Comparison of ENCODE assay signal across 8 cellular contexts in genomic region chr14:32254952-32255679, GRCh38. TPM values are rescaled to one million over a fixed set of nuclear protein-coding genes. Genes with fewer than 3 reads are reported as not detected.
DNase-seq lines count a peak whose midpoint lies in the region; ATAC-seq and TF ChIP-seq lines count a peak whose summit lies in the region.

No MANE protein-coding gene starts in this region.

- H3K36me3 Mint-ChIP-seq in Calu3 (ENCODE audit: insufficient read depth, unreplicated experiment): no peaks in the 10 kb centered on the region
- no peaks in the 10 kb centered on the region for H3K36me3 Mint-ChIP-seq in activated naive CD8-positive, alpha-beta T cell treated with anti-CD3 and anti-CD28 coated beads, Interleukin-2, amount 10 ng/mL, durations not matched to agents 7 days and 5 days

- ATAC-seq in GM21423 (IDR thresholded peaks at IDR 0.05; ENCODE audit: unreplicated experiment) (peak; percentile 37), Right ventricle myocardium superior (ENCODE audit: poor library complexity) (peak; percentile 90), aorta (ENCODE audit: low FRiP score) (peak; percentile 93)
- peak; percentile 44 for ATAC-seq in activated naive CD8-positive, alpha-beta T cell treated with anti-CD3 and anti-CD28 coated beads, Interleukin-2, amount 10 ng/mL, durations not matched to agents 7 days and 5 days (ENCODE audit: low read depth)

- H3K27me3 ChIP-seq in KMS-11 (ENCODE audit: insufficient read depth, low read depth): no peaks in the 10 kb centered on the region
- H3K27me3 ChIP-seq in aorta (ENCODE audit: control insufficient read depth in 1 of 2, insufficient read depth in 2 of 2, low read length in 1 of 2): no peaks in the 10 kb centered on the region

- H3K79me2 ChIP-seq in KMS-11 (ENCODE audit: insufficient read depth, low read depth): no peaks in the 10 kb centered on the region

- no peaks in the 10 kb centered on the region for H3K27me3 Mint-ChIP-seq in Calu3 (ENCODE audit: unreplicated experiment)
- no peaks in the 10 kb centered on the region for H3K27me3 Mint-ChIP-seq in activated naive CD8-positive, alpha-beta T cell treated with anti-CD3 and anti-CD28 coated beads, Interleukin-2, amount 10 ng/mL, durations not matched to agents 7 days and 5 days

- TF ChIP-seq CTCF in Calu3 (IDR thresholded peaks at IDR 0.05; ENCODE audit: unreplicated experiment) (peak; percentile 32), KMS-11 (conservative IDR thresholded peaks at IDR 0.05; ENCODE audit: low read depth, low read length) (peak; percentile 72)

- H3K4me3 ChIP-seq in KMS-11 (IDR thresholded peaks at IDR 0.05; ENCODE audit: insufficient read depth, low read depth, low read length) (no peak overlapping the region), aorta (ENCODE audit: low read length in 2 of 2) (no peak overlapping the region)

- no peaks in the 10 kb centered on the region for H3K9me3 Mint-ChIP-seq in Calu3 (ENCODE audit: low read depth, unreplicated experiment)
- H3K9me3 Mint-ChIP-seq in activated naive CD8-positive, alpha-beta T cell treated with anti-CD3 and anti-CD28 coated beads, Interleukin-2, amount 10 ng/mL, durations not matched to agents 7 days and 5 days: no peaks in the 10 kb centered on the region

- peaks cover 44% of the 10 kb centered on the region for H3K4me1 ChIP-seq in KMS-11 (ENCODE audit: low read depth, poor library complexity, severe bottlenecking)
- H3K4me1 ChIP-seq in aorta (ENCODE audit: control insufficient read depth in 1 of 2, insufficient read depth in 2 of 2, low read length in 2 of 2): no peaks in the 10 kb centered on the region

- H3K9ac ChIP-seq in KMS-11: no peak overlapping the region

- no peaks in the 10 kb centered on the region for H4K20me1 ChIP-seq in KMS-11 (ENCODE audit: insufficient read depth)

- H3K36me3 ChIP-seq in KMS-11 (ENCODE audit: insufficient read depth): no peaks in the 10 kb centered on the region
- H3K36me3 ChIP-seq in aorta (ENCODE audit: control insufficient read depth in 1 of 2, insufficient read depth in 2 of 2, low read length in 1 of 2): no peaks in the 10 kb centered on the region

- DNase-seq in Calu3: peak; percentile 66
- peak; percentile 78 to 81 for DNase-seq in SHP77 (lab: John Stamatoyannopoulos, UW)
- DNase-seq in activated naive CD8-positive, alpha-beta T cell treated with anti-CD3 and anti-CD28 coated beads, Interleukin-2, amount 10 ng/mL, durations not matched to agents 7 days and 5 days: peak; percentile 36
- DNase-seq in Right ventricle myocardium superior: peak; percentile 71
- DNase-seq in pons (ENCODE audit: low spot score): peak; percentile 89
- DNase-seq in aorta: peak; percentile 68 to 82

- no TSS peak for BruUV-seq in Calu3 (replicated peaks; lab: Mats Ljungman, UMichigan)

- CTCF ChIA-PET in Calu3 (lab: Charles Lee): interaction anchor here (0.7 to 1.4 kb wide), 12 partner anchors 9 to 745 kb away, joined by 3 to 15 read pairs (median 4); no protein-coding TSS in a partner anchor

- POLR2A ChIA-PET in activated naive CD8-positive, alpha-beta T cell treated with anti-CD3 and anti-CD28 coated beads, Interleukin-2, amount 10 ng/mL, durations not matched to agents 7 days and 5 days (lab: Charles Lee): interaction anchor here (0.6 kb wide), 1 partner anchor 67 kb away, joined by 3 read pairs; no protein-coding TSS in a partner anchor

- no peak overlapping the region for H3K4me3 Mint-ChIP-seq in Calu3 (ENCODE audit: low read depth, unreplicated experiment)
- no peak overlapping the region for H3K4me3 Mint-ChIP-seq in activated naive CD8-positive, alpha-beta T cell treated with anti-CD3 and anti-CD28 coated beads, Interleukin-2, amount 10 ng/mL, durations not matched to agents 7 days and 5 days

- intact Hi-C loops in Calu3 (cut with micrococcal nuclease; ENCODE audit: unreplicated experiment) (loop anchor here (2.0 kb wide), 2 partner anchors 214 to 328 kb away; no protein-coding TSS in a partner anchor), Right ventricle myocardium superior (cut with DNase I) (loop anchor here (5.0 to 10.0 kb wide), 3 partner anchors 210 to 748 kb away; no protein-coding TSS in a partner anchor), aorta (cut with DNase I) (loop anchor here (5.0 to 10.0 kb wide), 9 partner anchors 53 to 748 kb away; partner anchors contain the start of genes RNU6-7 (in 1 of the 2) and RNU6-8 (in 1 of the 2))

- no peak overlapping the region for H3K27ac Mint-ChIP-seq in Calu3 (ENCODE audit: unreplicated experiment)
- H3K27ac Mint-ChIP-seq in activated naive CD8-positive, alpha-beta T cell treated with anti-CD3 and anti-CD28 coated beads, Interleukin-2, amount 10 ng/mL, durations not matched to agents 7 days and 5 days: no peak overlapping the region

- H3K4me2 ChIP-seq in KMS-11: no peak overlapping the region

- H3K27ac ChIP-seq in KMS-11 (no peak overlapping the region), aorta (ENCODE audit: low read depth in 1 of 2, low read length in 2 of 2) (peak overlapping the region; percentile 53 to 60)

- H3K4me1 Mint-ChIP-seq in Calu3 (ENCODE audit: low read depth, unreplicated experiment): peaks cover 18% of the 10 kb centered on the region
- H3K4me1 Mint-ChIP-seq in activated naive CD8-positive, alpha-beta T cell treated with anti-CD3 and anti-CD28 coated beads, Interleukin-2, amount 10 ng/mL, durations not matched to agents 7 days and 5 days: peaks cover 14% of the 10 kb centered on the region

- WGBS in aorta, 2 donors: 20 to 21% methylated on average over 9 of the region's 9 CpGs

- H2AFZ ChIP-seq in KMS-11 (ENCODE audit: low read depth): no peak overlapping the region

- H3K9me3 ChIP-seq in aorta (ENCODE audit: control insufficient read depth, low read length): no peaks in the 10 kb centered on the region

RNA-seq across cellular contexts. Expression of gene RNU6-8, which starts 52.0 kb away (rescaled TPM):
- not detected in 2 replicates for total RNA-seq in Calu3 (2022)
- total RNA-seq in activated naive CD8-positive, alpha-beta T cell treated with anti-CD3 and anti-CD28 coated beads, Interleukin-2, amount 10 ng/mL, durations not matched to agents 7 days and 5 days: not detected
- total RNA-seq in Right ventricle myocardium superior: not detected
- not detected for total RNA-seq in aorta
- polyA plus RNA-seq in aorta: not detected

RNA-seq across cellular contexts. Expression of gene RNU6-7, which starts 53.3 kb away (rescaled TPM):
- total RNA-seq in Calu3 (2022) (not detected in 2 replicates), Right ventricle myocardium superior (not detected), aorta (not detected)
- total RNA-seq in activated naive CD8-positive, alpha-beta T cell treated with anti-CD3 and anti-CD28 coated beads, Interleukin-2, amount 10 ng/mL, durations not matched to agents 7 days and 5 days: not detected
- polyA plus RNA-seq in aorta: not detected

Comparison
In these comparisons a context has a peak if more than half of its experiments do, and no peak if none do; other contexts are left out.
1. DNase-seq: peak in every context shown above with its lines; median percentile 89 in pons; 80 in SHP77; 75 in aorta; 71 in Right ventricle myocardium superior; 66 in Calu3; 36 in activated naive CD8-positive, alpha-beta T cell treated with anti-CD3 and anti-CD28 coated beads, Interleukin-2, amount 10 ng/mL, durations not matched to agents 7 days and 5 days.
2. ATAC-seq: peak in every context shown above with its lines; median percentile 93 in aorta; 90 in Right ventricle myocardium superior; 44 in activated naive CD8-positive, alpha-beta T cell treated with anti-CD3 and anti-CD28 coated beads, Interleukin-2, amount 10 ng/mL, durations not matched to agents 7 days and 5 days; 37 in GM21423.